Comparison of ENCODE assay signal across 1 cellular context in the genomic region with DNA sequence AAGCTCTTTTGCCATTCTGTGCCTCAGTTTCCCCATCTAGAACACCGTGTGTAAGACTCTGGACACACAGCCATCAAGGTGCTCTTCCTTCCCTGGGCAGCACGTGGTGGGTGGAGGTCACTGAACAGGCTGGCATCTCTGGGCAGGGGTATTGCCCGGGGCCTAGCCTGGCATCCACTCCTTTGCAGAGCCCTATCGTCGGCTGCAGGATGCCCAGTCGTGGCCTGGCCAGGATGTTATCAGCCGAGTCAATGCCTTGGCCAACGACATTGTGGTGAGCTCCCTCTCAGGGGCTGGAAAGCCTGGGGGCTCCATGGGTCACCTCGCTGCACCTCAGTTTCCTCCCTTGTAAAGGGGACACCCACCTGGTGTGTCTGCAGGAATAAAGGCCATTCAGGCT.
TF ChIP-seq lines count a peak whose summit lies in the region.

No MANE protein-coding gene starts in this region.

TF ChIP-seq in K562, 482 proteins besides CTCF, POLR2A, EP300 and RAD21:
- TF ChIP-seq, protein P1, sequence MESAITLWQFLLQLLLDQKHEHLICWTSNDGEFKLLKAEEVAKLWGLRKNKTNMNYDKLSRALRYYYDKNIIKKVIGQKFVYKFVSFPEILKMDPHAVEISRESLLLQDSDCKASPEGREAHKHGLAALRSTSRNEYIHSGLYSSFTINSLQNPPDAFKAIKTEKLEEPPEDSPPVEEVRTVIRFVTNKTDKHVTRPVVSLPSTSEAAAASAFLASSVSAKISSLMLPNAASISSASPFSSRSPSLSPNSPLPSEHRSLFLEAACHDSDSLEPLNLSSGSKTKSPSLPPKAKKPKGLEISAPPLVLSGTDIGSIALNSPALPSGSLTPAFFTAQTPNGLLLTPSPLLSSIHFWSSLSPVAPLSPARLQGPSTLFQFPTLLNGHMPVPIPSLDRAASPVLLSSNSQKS (CRISPR knock-in tag; IDR thresholded peaks at IDR 0.05), result no peak
- 0 out of 2 replicates have a peak, but pooled peaks have one; percentile 28 for TF ChIP-seq HNRNPL (IDR thresholded peaks at IDR 0.05; ENCODE audit: low read depth, low read length)
